In genomic region chr1:162380061-162380846, GRCh38 we compare ENCODE assay signal across 1 cellular context.
TF ChIP-seq lines count a peak whose summit lies in the region.

No MANE protein-coding gene starts in this region.

TF ChIP-seq in K562, 482 proteins besides CTCF, POLR2A, EP300 and RAD21 (continued from another document):
- peak; percentile 22; the same call in 1 of the 2 replicates for TF ChIP-seq MGA (IDR thresholded peaks at IDR 0.05)
- peak; percentile 51 for TF ChIP-seq MEIS2 (IDR thresholded peaks at IDR 0.05; ENCODE audit: partially characterized antibody)
- no peak for TF ChIP-seq BCOR (IDR thresholded peaks at IDR 0.05)
- no peak for TF ChIP-seq ZBTB33 (CRISPR knock-in tag; IDR thresholded peaks at IDR 0.05)
